Comparison of ENCODE assay signal across 29 cellular contexts in the genomic region with DNA sequence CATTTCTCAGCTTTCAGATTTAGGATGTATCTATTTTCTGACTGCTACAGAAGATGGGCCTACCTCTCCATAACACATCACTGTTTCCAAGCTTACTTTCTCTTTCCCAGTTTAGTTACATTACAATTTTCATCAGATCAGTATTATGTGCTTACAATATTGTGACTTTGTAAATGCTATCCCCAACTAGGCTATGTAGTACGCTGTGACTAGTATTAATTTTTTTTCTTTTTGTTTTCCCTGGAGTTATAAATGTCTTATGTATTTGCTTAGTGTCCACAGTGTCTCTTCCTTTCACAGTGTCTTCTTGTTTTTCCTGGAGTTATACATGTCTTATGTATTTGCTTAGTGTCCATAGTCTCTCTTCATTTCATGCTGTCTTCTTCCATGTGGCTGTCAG.
"Had no signal": no experiment of that assay in that cellular context is flagged by ENCODE, and none has a peak within 500 bp of the region (broad histone marks: within the 10 kb centered on the region; RNA-seq: fewer than 3 reads in every experiment).

No MANE protein-coding gene starts in this region.

- H3K4me3 Mint-ChIP-seq: naive thymus-derived CD8-positive, alpha-beta T cell; natural killer cell treated with Interleukin-12 subunit alpha and Interleukin-12 subunit beta and Interleukin-15 and Interleukin-18, amount 100 ng/mL, for 72 hours; nephron progenitor cell; neural crest cell; stimulated activated effector memory CD8-positive, alpha-beta T cell treated with anti-CD3 and anti-CD28 coated beads, Interleukin-12 subunit alpha, Interleukin-12 subunit beta, amount 100 ng/mL, for 72 hours; stimulated activated naive B cell treated with anti-CD40 and anti-IgM and Interleukin-4, amounts not matched to agents 10 μg/mL and 1 μg/mL and 100 μg/mL, for 72 hours; stimulated activated naive CD8-positive, alpha-beta T cell treated with anti-CD3 and anti-CD28 coated beads, Interleukin-15, Interleukin-2, amounts not matched to agents 100 ng/mL and 50 ng/mL, for 24 hours had no signal

- H3K4me3 ChIP-seq: ovary, psoas muscle, right lobe of liver, sigmoid colon, stomach, thoracic aorta, thyroid gland, tibial nerve, upper lobe of right lung, uterus had no signal

- H3K4me1 Mint-ChIP-seq: stimulated activated naive B cell treated with anti-CD40 and anti-IgM and Interleukin-4, amounts not matched to agents 10 μg/mL and 1 μg/mL and 100 μg/mL, for 72 hours had no signal

- ATAC-seq: naive thymus-derived CD8-positive, alpha-beta T cell; natural killer cell treated with Interleukin-12 subunit alpha and Interleukin-12 subunit beta and Interleukin-15 and Interleukin-18, amount 100 ng/mL, for 72 hours; psoas muscle; right cardiac atrium; right lobe of liver; stimulated activated effector memory CD8-positive, alpha-beta T cell treated with anti-CD3 and anti-CD28 coated beads, Interleukin-12 subunit alpha, Interleukin-12 subunit beta, amount 100 ng/mL, for 72 hours; stimulated activated naive B cell treated with anti-CD40 and anti-IgM and Interleukin-4, amounts not matched to agents 10 μg/mL and 1 μg/mL and 100 μg/mL, for 72 hours; upper lobe of right lung had no signal

- H3K27ac Mint-ChIP-seq: naive thymus-derived CD8-positive, alpha-beta T cell; natural killer cell treated with Interleukin-12 subunit alpha and Interleukin-12 subunit beta and Interleukin-15 and Interleukin-18, amount 100 ng/mL, for 72 hours; nephron progenitor cell; progenitor cell of endocrine pancreas; stimulated activated effector memory CD8-positive, alpha-beta T cell treated with anti-CD3 and anti-CD28 coated beads, Interleukin-12 subunit alpha, Interleukin-12 subunit beta, amount 100 ng/mL, for 72 hours; stimulated activated naive B cell treated with anti-CD40 and anti-IgM and Interleukin-4, amounts not matched to agents 10 μg/mL and 1 μg/mL and 100 μg/mL, for 72 hours; stimulated activated naive CD8-positive, alpha-beta T cell treated with anti-CD3 and anti-CD28 coated beads, Interleukin-15, Interleukin-2, amounts not matched to agents 100 ng/mL and 50 ng/mL, for 24 hours had no signal

- DNase-seq: naive thymus-derived CD8-positive, alpha-beta T cell; nephron progenitor cell; occipital lobe; ovary; psoas muscle; right cardiac atrium; sigmoid colon; small intestine; stimulated activated CD4-positive, alpha-beta T cell treated with anti-CD3 and anti-CD28 coated beads, Interleukin-15, amount 100 ng/mL, for 24 hours; stimulated activated CD4-positive, alpha-beta T cell treated with anti-CD3 and anti-CD28 coated beads, Interleukin-2, amount 100 ng/mL, for 24 hours; stimulated activated CD4-positive, alpha-beta T cell treated with anti-CD3 and anti-CD28 coated beads, Interleukin-2, amount 100 ng/mL, for 48 hours; stimulated activated CD4-positive, alpha-beta T cell treated with anti-CD3 and anti-CD28 coated beads, Interleukin-4, amount 100 ng/mL, for 24 hours; stimulated activated naive B cell treated with anti-CD40 and anti-IgM and Interleukin-4, amounts not matched to agents 10 μg/mL and 1 μg/mL and 100 μg/mL, for 72 hours; stimulated activated naive CD4-positive, alpha-beta T cell treated with Interleukin-2 at 50 U/mL for 16 hours; stomach; thyroid gland; trophoblast cell; upper lobe of right lung; uterus had no signal

- H3K79me2 ChIP-seq: parathyroid adenoma had no signal

- H3K9ac ChIP-seq: parathyroid adenoma had no signal

- H3K27me3 ChIP-seq: neutrophil, ovary, right lobe of liver, sigmoid colon, stomach, thyroid gland, tibial nerve, upper lobe of right lung, uterus had no signal

- FAIRE-seq: small intestine had no signal

- H3K36me3 Mint-ChIP-seq: natural killer cell treated with Interleukin-12 subunit alpha and Interleukin-12 subunit beta and Interleukin-15 and Interleukin-18, amount 100 ng/mL, for 72 hours; stimulated activated effector memory CD8-positive, alpha-beta T cell treated with anti-CD3 and anti-CD28 coated beads, Interleukin-12 subunit alpha, Interleukin-12 subunit beta, amount 100 ng/mL, for 72 hours had no signal

- H3K4me1 ChIP-seq: parathyroid adenoma, psoas muscle, right lobe of liver, thyroid gland, tibial nerve, upper lobe of right lung, uterus had no signal

- H3K27ac ChIP-seq: neutrophil, ovary, parathyroid adenoma, psoas muscle, right lobe of liver, sigmoid colon, stomach, thoracic aorta, thyroid gland, tibial nerve, upper lobe of right lung, uterus had no signal

- H3K9me3 ChIP-seq: neutrophil, ovary, right lobe of liver, thyroid gland, upper lobe of right lung, uterus had no signal

- H3K36me3 ChIP-seq: neutrophil, ovary, right lobe of liver, sigmoid colon, stomach, thoracic aorta, thyroid gland, tibial nerve, upper lobe of right lung, uterus had no signal

- H2AFZ ChIP-seq: parathyroid adenoma had no signal

- H3K27me3 Mint-ChIP-seq: natural killer cell treated with Interleukin-12 subunit alpha and Interleukin-12 subunit beta and Interleukin-15 and Interleukin-18, amount 100 ng/mL, for 72 hours; stimulated activated naive B cell treated with anti-CD40 and anti-IgM and Interleukin-4, amounts not matched to agents 10 μg/mL and 1 μg/mL and 100 μg/mL, for 72 hours; stimulated activated naive CD8-positive, alpha-beta T cell treated with anti-CD3 and anti-CD28 coated beads, Interleukin-15, Interleukin-2, amounts not matched to agents 100 ng/mL and 50 ng/mL, for 24 hours had no signal
